22 cellular contexts compared by ENCODE assay signal in the genomic region with DNA sequence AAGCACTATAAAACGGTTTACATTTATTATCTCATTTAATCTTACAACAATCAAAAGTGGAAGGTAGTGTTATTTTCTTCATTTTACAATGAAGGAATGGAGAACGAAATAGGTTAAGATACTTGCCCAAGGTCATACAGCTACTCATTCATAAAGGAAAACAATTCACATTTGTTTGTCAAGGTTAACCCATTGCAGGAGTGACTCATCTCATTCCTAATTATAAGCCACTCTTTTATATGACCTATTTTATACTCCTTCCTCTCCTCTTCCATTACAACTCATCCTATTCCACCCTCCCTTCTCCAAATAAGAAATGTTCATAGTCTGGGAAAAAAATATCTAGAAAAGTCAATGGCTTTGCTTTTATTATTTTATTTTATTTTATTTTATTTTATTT. TPM values are rescaled to one million over a fixed set of nuclear protein-coding genes. Genes with fewer than 3 reads are reported as not detected.
"Had no signal": no experiment of that assay in that cellular context is flagged by ENCODE, and none has a peak within 500 bp of the region (broad histone marks: within the 10 kb centered on the region; RNA-seq: fewer than 3 reads in every experiment).

No MANE protein-coding gene starts in this region.

- DNase-seq: activated B cell treated with CpG ODN at 0.5 μM for 24 hours; activated CD4-positive, alpha-beta memory T cell treated with anti-CD3 and anti-CD28 coated beads, Interleukin-2, amount 10 ng/mL, durations not matched to agents 7 days and 5 days; activated CD4-positive, alpha-beta T cell treated with anti-CD3 and anti-CD28 coated beads for 48 hours; activated CD8-positive, alpha-beta memory T cell treated with anti-CD3 and anti-CD28 coated beads, Interleukin-2, amount 50 U/mL, for 48 hours; activated gamma-delta T cell; activated naive CD4-positive, alpha-beta T cell; activated naive CD4-positive, alpha-beta T cell treated with anti-CD3 and anti-CD28 coated beads, Interleukin-2, amount 10 ng/mL, durations not matched to agents 7 days and 5 days; activated naive CD8-positive, alpha-beta T cell treated with anti-CD3 and anti-CD28 coated beads, Interleukin-2, amount 10 ng/mL, durations not matched to agents 7 days and 5 days; activated T-cell treated with anti-CD3 and anti-CD28 coated beads for 4 hours; activated T-cell treated with anti-CD3 and anti-CD28 coated beads, Interleukin-2, amount 50 U/mL, for 24 hours; activated T-cell treated with anti-CD3 and anti-CD28 coated beads, Interleukin-2, amount 50 U/mL, for 72 hours; central memory CD4-positive, alpha-beta T cell; cerebellar nuclear complex; colonic mucosa; effector CD8-positive, alpha-beta T cell; esophagus squamous epithelium; head of caudate nucleus; T-helper 17 cell; T1000; WERI-Rb-1 had no signal

RNA-seq across cellular contexts. Expression of gene CRHBP, which starts 29.6 kb away (rescaled TPM):
- total RNA-seq: activated B cell treated with CpG ODN at 0.5 μM for 24 hours, dermis microvascular lymphatic vessel endothelial cell, fibroblast of villous mesenchyme had no signal
